8 cellular contexts compared by ENCODE assay signal in the genomic region with DNA sequence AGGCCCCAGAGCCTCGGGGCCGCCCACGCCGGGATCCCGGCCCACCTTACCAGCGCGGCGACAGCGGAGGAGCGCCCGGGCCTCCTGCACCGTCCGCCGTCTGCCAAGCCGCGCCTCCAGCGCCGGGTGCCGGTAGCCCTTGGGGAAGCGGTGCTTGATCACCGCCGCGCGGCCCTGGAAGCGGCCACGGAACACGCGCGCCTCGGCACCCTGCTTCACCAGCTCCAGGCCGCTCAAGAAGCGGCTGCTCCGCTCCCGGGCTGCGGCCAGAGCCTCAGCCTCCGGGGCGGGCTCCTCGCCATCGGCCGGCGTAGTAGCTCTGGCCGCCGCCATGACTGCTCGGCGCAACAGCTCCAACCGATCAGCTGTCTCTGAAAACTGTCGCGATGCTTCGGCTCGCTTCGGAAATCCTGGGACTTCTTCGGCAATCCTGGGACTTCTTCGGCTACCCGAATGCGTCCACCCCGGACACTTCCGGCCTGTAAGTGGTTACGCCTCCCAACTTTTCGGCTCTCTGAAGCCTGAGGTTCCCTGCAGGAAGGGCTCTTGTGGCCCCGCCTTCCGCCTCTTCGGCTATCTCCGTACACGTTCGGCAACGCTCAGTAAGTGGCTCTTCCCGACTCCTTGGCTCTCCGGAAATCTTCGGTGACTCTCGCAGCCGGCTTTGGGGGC.
DNase-seq lines count a peak whose midpoint lies in the region; ATAC-seq and TF ChIP-seq lines count a peak whose summit lies in the region.

Gene TP53RK (minus strand): TSS at position 363 of the 672 bp plus-strand sequence. CDS start 30 bp downstream, at position 333.

- no peak for TF ChIP-seq CTCF in WI38 (IDR thresholded peaks at IDR 0.05; ENCODE audit: low read depth, low read length)
- no peak for TF ChIP-seq CTCF in cardiac fibroblast (IDR thresholded peaks at IDR 0.05; ENCODE audit: low read depth, low read length)

- H3K4me3 ChIP-seq in WI38 (ENCODE audit: low read depth, low read length) = peak within 1 kb of the TSS; percentile 87
- H3K4me3 ChIP-seq in cardiac fibroblast (replicated peaks in 1 of 2; ENCODE audit: low read depth in 2 of 2, low read length in 2 of 2) = peak within 1 kb of the TSS; percentile 57 to 85

- DNase-seq in AG08395 (ENCODE audit: low spot score) (peak; percentile 99), NCI-H2227 treated with DMSO at 0.1 percent for 48 hours (lab: John Stamatoyannopoulos, UW) (peak; percentile 99), cardiac fibroblast (ENCODE audit: low read depth in 2 of 2) (peak; percentile 100), iPS-NIHi7 (ENCODE audit: extremely low spot score) (peak; percentile 99), smooth muscle cell of the brain vasculature (ENCODE audit: low read depth, low spot score) (peak; percentile 99)

- peak; percentile 94 for ATAC-seq in GM18907 (IDR thresholded peaks at IDR 0.05; ENCODE audit: unreplicated experiment)
- ATAC-seq in HG03159 (IDR thresholded peaks at IDR 0.05; ENCODE audit: unreplicated experiment) = peak; percentile 95

Comparison
In these comparisons a context has a peak if more than half of its experiments do, and no peak if none do; other contexts are left out.
1. Peak in every context shown above with its lines: DNase-seq, ATAC-seq and H3K4me3 ChIP-seq.